9 cellular contexts compared by ENCODE assay signal in genomic region chr4:21948347-21949072, GRCh38. TPM values are rescaled to one million over a fixed set of nuclear protein-coding genes. Genes with fewer than 3 reads are reported as not detected.
DNase-seq lines count a peak whose midpoint lies in the region; ATAC-seq and TF ChIP-seq lines count a peak whose summit lies in the region.
"Had no signal": no experiment of that assay in that cellular context is flagged by ENCODE, and none has a peak within 500 bp of the region (broad histone marks: within the 10 kb centered on the region; RNA-seq: fewer than 3 reads in every experiment).

Gene KCNIP4, minus strand, starts transcription at chr4:21948772.

- TF ChIP-seq POLR2A in stomach (IDR thresholded peaks at IDR 0.05): no peak

- no peak within 1 kb of the TSS for H3K4me3 Mint-ChIP-seq in activated CD8-positive, alpha-beta memory T cell treated with anti-CD3 and anti-CD28 coated beads, Interleukin-2, amount 10 ng/mL, durations not matched to agents 7 days and 5 days
- peak within 1 kb of the TSS; percentile 47 for H3K4me3 Mint-ChIP-seq in activated T-helper 2 cell treated with anti-CD3 and anti-CD28 coated beads, Interferon-gamma antibody, Interleukin-2, Interleukin-4, amounts not matched to agents 10 μg/mL and 5 μg/mL and 100 μg/mL, durations not matched to agents 14 hours and 24 hours and 36 hours (ENCODE audit: low read depth)
- no peak within 1 kb of the TSS for H3K4me3 Mint-ChIP-seq in activated CD4-positive, alpha-beta T cell treated with anti-CD3 and anti-CD28 coated beads, Interleukin-2, amount 10 ng/mL, durations not matched to agents 7 days and 5 days

- TF ChIP-seq CTCF in stomach (IDR thresholded peaks at IDR 0.05): no peak

- intact Hi-C loops in activated T-helper 2 cell treated with anti-CD3 and anti-CD28 coated beads, Interferon-gamma antibody, Interleukin-2, Interleukin-4, amounts not matched to agents 10 μg/mL and 5 μg/mL and 100 μg/mL, durations not matched to agents 14 hours and 24 hours and 36 hours (cut with micrococcal nuclease): no loop called here
- intact Hi-C loops in stomach (cut with DNase I; ENCODE audit: low total_unique reads): no loop called here

- H3K36me3 ChIP-seq in stomach: no peaks in the 10 kb centered on the region

- H3K4me1 ChIP-seq in stomach: peaks cover 0 to 12% (median 3%) of the 10 kb centered on the region in 4 donors

- POLR2A ChIA-PET in activated CD4-positive, alpha-beta T cell treated with anti-CD3 and anti-CD28 coated beads, Interleukin-2, amount 10 ng/mL, durations not matched to agents 7 days and 5 days (lab: Charles Lee): no interaction called here

- CTCF ChIA-PET in activated CD8-positive, alpha-beta memory T cell treated with anti-CD3 and anti-CD28 coated beads, Interleukin-2, amount 10 ng/mL, durations not matched to agents 7 days and 5 days (lab: Charles Lee): no interaction called here
- CTCF ChIA-PET in activated CD4-positive, alpha-beta T cell treated with anti-CD3 and anti-CD28 coated beads, Interleukin-2, amount 10 ng/mL, durations not matched to agents 7 days and 5 days (lab: Charles Lee): no interaction called here

- WGBS in stomach, 5 donors: 2 to 5% (median 3%) methylated on average over 13 to 81 of the region's 81 CpGs

- H3K4me3 ChIP-seq in iPS-11a (ENCODE audit: low read depth, low read length) (peak within 1 kb of the TSS; percentile 70), stomach (peak within 1 kb of the TSS; percentile 15 to 39 (median 26))

- DNase-seq in activated CD8-positive, alpha-beta memory T cell treated with anti-CD3 and anti-CD28 coated beads for 24 hours: peak; percentile 57
- DNase-seq in activated CD8-positive, alpha-beta memory T cell treated with anti-CD3 and anti-CD28 coated beads, Interleukin-2, amount 10 ng/mL, durations not matched to agents 7 days and 5 days: no peak
- no peak for DNase-seq in activated T-helper 2 cell treated with anti-CD3 and anti-CD28 coated beads, Interferon-gamma antibody, Interleukin-2, Interleukin-4, amounts not matched to agents 10 μg/mL and 5 μg/mL and 100 μg/mL, durations not matched to agents 14 hours and 24 hours and 36 hours (ENCODE audit: low spot score)
- DNase-seq in stomach: no peak
- DNase-seq in activated CD4-positive, alpha-beta T cell treated with anti-CD3 and anti-CD28 coated beads, Interleukin-2, amount 10 ng/mL, durations not matched to agents 7 days and 5 days: no peak

- no peaks in the 10 kb centered on the region for H3K4me1 Mint-ChIP-seq in activated CD8-positive, alpha-beta memory T cell treated with anti-CD3 and anti-CD28 coated beads, Interleukin-2, amount 10 ng/mL, durations not matched to agents 7 days and 5 days
- no peaks in the 10 kb centered on the region for H3K4me1 Mint-ChIP-seq in activated T-helper 2 cell treated with anti-CD3 and anti-CD28 coated beads, Interferon-gamma antibody, Interleukin-2, Interleukin-4, amounts not matched to agents 10 μg/mL and 5 μg/mL and 100 μg/mL, durations not matched to agents 14 hours and 24 hours and 36 hours (ENCODE audit: low read depth)
- H3K4me1 Mint-ChIP-seq in activated CD4-positive, alpha-beta T cell treated with anti-CD3 and anti-CD28 coated beads, Interleukin-2, amount 10 ng/mL, durations not matched to agents 7 days and 5 days: peaks cover 3% of the 10 kb centered on the region

- H3K27me3 Mint-ChIP-seq in activated CD8-positive, alpha-beta memory T cell treated with anti-CD3 and anti-CD28 coated beads, Interleukin-2, amount 10 ng/mL, durations not matched to agents 7 days and 5 days: peaks cover 17% of the 10 kb centered on the region
- H3K27me3 Mint-ChIP-seq in activated T-helper 2 cell treated with anti-CD3 and anti-CD28 coated beads, Interferon-gamma antibody, Interleukin-2, Interleukin-4, amounts not matched to agents 10 μg/mL and 5 μg/mL and 100 μg/mL, durations not matched to agents 14 hours and 24 hours and 36 hours (ENCODE audit: low read depth): peaks cover 31% of the 10 kb centered on the region
- H3K27me3 Mint-ChIP-seq in activated CD4-positive, alpha-beta T cell treated with anti-CD3 and anti-CD28 coated beads, Interleukin-2, amount 10 ng/mL, durations not matched to agents 7 days and 5 days: peaks cover 26% of the 10 kb centered on the region

- ATAC-seq in activated CD8-positive, alpha-beta memory T cell treated with anti-CD3 and anti-CD28 coated beads, Interleukin-2, amount 10 ng/mL, durations not matched to agents 7 days and 5 days: no peak
- ATAC-seq in HG03460 (IDR thresholded peaks at IDR 0.05; ENCODE audit: unreplicated experiment) (no peak), HG03565 (IDR thresholded peaks at IDR 0.05; ENCODE audit: unreplicated experiment) (no peak)

- peaks cover 4% of the 10 kb centered on the region for H3K9me3 Mint-ChIP-seq in activated CD8-positive, alpha-beta memory T cell treated with anti-CD3 and anti-CD28 coated beads, Interleukin-2, amount 10 ng/mL, durations not matched to agents 7 days and 5 days (ENCODE audit: low read depth)
- no peaks in the 10 kb centered on the region for H3K9me3 Mint-ChIP-seq in activated T-helper 2 cell treated with anti-CD3 and anti-CD28 coated beads, Interferon-gamma antibody, Interleukin-2, Interleukin-4, amounts not matched to agents 10 μg/mL and 5 μg/mL and 100 μg/mL, durations not matched to agents 14 hours and 24 hours and 36 hours
- H3K9me3 Mint-ChIP-seq in activated CD4-positive, alpha-beta T cell treated with anti-CD3 and anti-CD28 coated beads, Interleukin-2, amount 10 ng/mL, durations not matched to agents 7 days and 5 days: peaks cover 5% of the 10 kb centered on the region

- H3K27me3 ChIP-seq in stomach: peaks cover 0 to 35% (median 18%) of the 10 kb centered on the region in 3 donors

- no peak for TF ChIP-seq EP300 in stomach (IDR thresholded peaks at IDR 0.05)

- no peak within 1 kb of the TSS for H3K27ac Mint-ChIP-seq in activated CD8-positive, alpha-beta memory T cell treated with anti-CD3 and anti-CD28 coated beads, Interleukin-2, amount 10 ng/mL, durations not matched to agents 7 days and 5 days
- H3K27ac Mint-ChIP-seq in activated T-helper 2 cell treated with anti-CD3 and anti-CD28 coated beads, Interferon-gamma antibody, Interleukin-2, Interleukin-4, amounts not matched to agents 10 μg/mL and 5 μg/mL and 100 μg/mL, durations not matched to agents 14 hours and 24 hours and 36 hours: no peak within 1 kb of the TSS
- H3K27ac Mint-ChIP-seq in activated CD4-positive, alpha-beta T cell treated with anti-CD3 and anti-CD28 coated beads, Interleukin-2, amount 10 ng/mL, durations not matched to agents 7 days and 5 days: no peak within 1 kb of the TSS

- no peak within 1 kb of the TSS for H3K27ac ChIP-seq in stomach

- H3K36me3 Mint-ChIP-seq in activated CD8-positive, alpha-beta memory T cell treated with anti-CD3 and anti-CD28 coated beads, Interleukin-2, amount 10 ng/mL, durations not matched to agents 7 days and 5 days: no peaks in the 10 kb centered on the region
- H3K36me3 Mint-ChIP-seq in activated T-helper 2 cell treated with anti-CD3 and anti-CD28 coated beads, Interferon-gamma antibody, Interleukin-2, Interleukin-4, amounts not matched to agents 10 μg/mL and 5 μg/mL and 100 μg/mL, durations not matched to agents 14 hours and 24 hours and 36 hours (ENCODE audit: low read depth): no peaks in the 10 kb centered on the region
- no peaks in the 10 kb centered on the region for H3K36me3 Mint-ChIP-seq in activated CD4-positive, alpha-beta T cell treated with anti-CD3 and anti-CD28 coated beads, Interleukin-2, amount 10 ng/mL, durations not matched to agents 7 days and 5 days (ENCODE audit: low read depth)

- H3K9me3 ChIP-seq in stomach: no peaks in the 10 kb centered on the region

RNA-seq across cellular contexts. Expression of gene KCNIP4, which starts in this region (rescaled TPM):
- not detected for total RNA-seq in activated CD8-positive, alpha-beta memory T cell treated with anti-CD3 and anti-CD28 coated beads, Interleukin-2, amount 10 ng/mL, durations not matched to agents 7 days and 5 days
- not detected in 2 replicates for total RNA-seq in activated T-helper 2 cell treated with anti-CD3 and anti-CD28 coated beads, Interferon-gamma antibody, Interleukin-2, Interleukin-4, amounts not matched to agents 10 μg/mL and 5 μg/mL and 100 μg/mL, durations not matched to agents 14 hours and 24 hours and 36 hours
- 1 to 10 TPM in 2 of 5 donors, not detected in 3; 1.2 to 1.8 TPM for total RNA-seq in stomach
- polyA plus RNA-seq in stomach: 1 to 10 TPM in 1 of 3 donors, under 1 TPM in 1, not detected in 1; 0.23 to 1.4 TPM
- not detected for total RNA-seq in activated CD4-positive, alpha-beta T cell treated with anti-CD3 and anti-CD28 coated beads, Interleukin-2, amount 10 ng/mL, durations not matched to agents 7 days and 5 days
- total RNA-seq: T-helper 1 cell treated with Interleukin-12 subunit alpha and Interleukin-12 subunit beta and Interleukin-4 antibody, amounts not matched to agents 30 ng/mL and 1 ng/mL, for 36 hours had no signal
